In the genomic region with DNA sequence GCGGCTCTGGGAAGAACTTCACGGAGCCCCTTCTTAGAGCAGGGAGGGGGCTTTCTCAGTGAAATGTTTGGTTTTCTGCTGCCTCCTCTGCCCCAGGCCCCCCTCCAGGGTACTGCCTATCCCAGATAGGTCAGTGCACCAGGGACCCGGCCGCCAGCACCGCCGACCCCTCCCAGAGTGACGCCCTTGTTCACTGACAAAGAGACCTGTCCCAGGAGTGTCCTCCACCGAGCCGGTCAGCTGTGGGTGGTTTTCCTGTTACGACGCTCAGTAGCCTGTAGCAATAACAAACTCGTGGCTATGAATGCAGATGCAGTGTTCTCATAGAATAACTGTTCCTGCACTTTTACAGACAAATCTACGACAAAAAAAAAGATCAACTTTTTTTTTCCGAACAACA, we compare ENCODE assay signal across 18 cellular contexts.
A peak's percentile ranks its signal among the peaks of the same experiment; 100 is the strongest.
DNase-seq lines count a peak whose midpoint lies in the region; ATAC-seq and TF ChIP-seq lines count a peak whose summit lies in the region.
"Had no signal": no experiment of that assay in that cellular context is flagged by ENCODE, and none has a peak within 500 bp of the region (broad histone marks: within the 10 kb centered on the region; RNA-seq: fewer than 3 reads in every experiment).

No MANE protein-coding gene starts in this region.

- H3K9me3 ChIP-seq in CD4-positive, alpha-beta T cell (ENCODE audit: control insufficient read depth, low read length) = no peaks in the 10 kb centered on the region
- H3K9me3 ChIP-seq: left lung, neutrophil had no signal

- no peaks in the 10 kb centered on the region for H3K27me3 Mint-ChIP-seq in activated T-cell treated with anti-CD3 and anti-CD28 coated beads, Interleukin-2, amount 50 U/mL, for 72 hours (ENCODE audit: low read depth)
- H3K27me3 Mint-ChIP-seq in neural crest cell (ENCODE audit: low read depth) (no peaks in the 10 kb centered on the region), type B pancreatic cell (no peaks in the 10 kb centered on the region)
- H3K27me3 Mint-ChIP-seq in CD4-positive, alpha-beta T cell = no peaks in the 10 kb centered on the region
- H3K27me3 Mint-ChIP-seq: CD8-positive, alpha-beta memory T cell had no signal

- ATAC-seq in activated T-cell treated with anti-CD3 and anti-CD28 coated beads, Interleukin-2, amount 50 U/mL, for 72 hours (replicated peaks in 1 of 2) = no peak
- ATAC-seq in CD4-positive, alpha-beta T cell (ENCODE audit: poor library complexity) = no peak
- ATAC-seq: left lung had no signal

- DNase-seq in activated T-cell treated with anti-CD3 and anti-CD28 coated beads, Interleukin-2, amount 50 U/mL, for 72 hours = no peak
- no peak for DNase-seq in activated T-cell treated with anti-CD3 and anti-CD28 coated beads for 4 hours
- DNase-seq in dorsolateral prefrontal cortex = no peak
- DNase-seq in neural crest cell (ENCODE audit: low read depth, low spot score) = no peak
- no peak for DNase-seq in type B pancreatic cell (ENCODE audit: extremely low spot score, unreplicated experiment)
- no peak for DNase-seq in C1 segment of cervical spinal cord (lab: John Stamatoyannopoulos, UW)
- DNase-seq in CD4-positive, alpha-beta T cell = no peak
- no peak for DNase-seq in HCEC 1CT
- DNase-seq: activated CD4-positive, CD25-positive, alpha-beta regulatory T cell treated with anti-CD3 and anti-CD28 coated beads, Interleukin-2, amount 50 U/mL, for 72 hours; cortex of kidney; hypothalamus; NCI-H2081 treated with DMSO at 0.1 percent for 48 hours; NCI-H82; substantia nigra had no signal

- POLR2A ChIA-PET in CD4-positive, alpha-beta T cell (lab: Charles Lee) = no interaction called here

- H3K27ac ChIP-seq in dorsolateral prefrontal cortex = peak overlapping the region in 55 of 59 donors; percentile 15 to 98 (median 77)
- no peak overlapping the region for H3K27ac ChIP-seq in CD4-positive, alpha-beta T cell (ENCODE audit: low read depth, low read length)
- H3K27ac ChIP-seq: neutrophil had no signal

- CTCF ChIA-PET in CD4-positive, alpha-beta T cell (lab: Charles Lee) = no interaction called here

- TF ChIP-seq CTCF in dorsolateral prefrontal cortex (IDR thresholded peaks at IDR 0.05 in 54 of 56, conservative IDR thresholded peaks at IDR 0.05 in 2 of 56; ENCODE audit: low read depth in 1 of 56, partially characterized antibody in 56 of 56) (no peak), neural crest cell (conservative IDR thresholded peaks at IDR 0.05) (no peak), type B pancreatic cell (conservative IDR thresholded peaks at IDR 0.05) (no peak)
- no peak for TF ChIP-seq CTCF in CD4-positive, alpha-beta T cell (IDR thresholded peaks at IDR 0.05)

- H3K36me3 Mint-ChIP-seq in activated T-cell treated with anti-CD3 and anti-CD28 coated beads, Interleukin-2, amount 50 U/mL, for 72 hours (ENCODE audit: insufficient read depth in 2 of 2) = peaks cover 0 to 13% of the 10 kb centered on the region in 2 donors
- H3K36me3 Mint-ChIP-seq in neural crest cell (ENCODE audit: low read depth) (peaks cover 22% of the 10 kb centered on the region), type B pancreatic cell (peaks cover 42% of the 10 kb centered on the region)
- peaks cover 57% of the 10 kb centered on the region for H3K36me3 Mint-ChIP-seq in CD4-positive, alpha-beta T cell (ENCODE audit: low read depth)

- H3K27ac Mint-ChIP-seq in activated T-cell treated with anti-CD3 and anti-CD28 coated beads, Interleukin-2, amount 50 U/mL, for 72 hours = peak overlapping the region; percentile 28
- H3K27ac Mint-ChIP-seq in neural crest cell (ENCODE audit: unreplicated experiment) = no peak overlapping the region
- H3K27ac Mint-ChIP-seq in type B pancreatic cell = peak overlapping the region; percentile 68
- H3K27ac Mint-ChIP-seq in CD4-positive, alpha-beta T cell = no peak overlapping the region
- H3K27ac Mint-ChIP-seq: T-helper 1 cell treated with Interleukin-12 subunit alpha and Interleukin-12 subunit beta and Interleukin-4 antibody, amounts not matched to agents 30 μg/mL and 1 μg/mL, for 36 hours had no signal

- no peak overlapping the region for H3K4me3 ChIP-seq in dorsolateral prefrontal cortex
- H3K4me3 ChIP-seq: left lung had no signal

- H3K4me3 Mint-ChIP-seq in activated T-cell treated with anti-CD3 and anti-CD28 coated beads, Interleukin-2, amount 50 U/mL, for 72 hours = no peak overlapping the region
- H3K4me3 Mint-ChIP-seq in neural crest cell (peak overlapping the region; percentile 4), type B pancreatic cell (peak overlapping the region; percentile 9)
- H3K4me3 Mint-ChIP-seq in CD4-positive, alpha-beta T cell = no peak overlapping the region
- H3K4me3 Mint-ChIP-seq: CD8-positive, alpha-beta memory T cell; T-helper 1 cell treated with Interleukin-12 subunit alpha and Interleukin-12 subunit beta and Interleukin-4 antibody, amounts not matched to agents 30 μg/mL and 1 μg/mL, for 36 hours had no signal

- no peaks in the 10 kb centered on the region for H3K9me3 Mint-ChIP-seq in activated T-cell treated with anti-CD3 and anti-CD28 coated beads, Interleukin-2, amount 50 U/mL, for 72 hours
- no peaks in the 10 kb centered on the region for H3K9me3 Mint-ChIP-seq in neural crest cell
- H3K9me3 Mint-ChIP-seq in type B pancreatic cell = peaks cover under 1% of the 10 kb centered on the region
- H3K9me3 Mint-ChIP-seq in CD4-positive, alpha-beta T cell = no peaks in the 10 kb centered on the region
- H3K9me3 Mint-ChIP-seq: T-helper 1 cell treated with Interleukin-12 subunit alpha and Interleukin-12 subunit beta and Interleukin-4 antibody, amounts not matched to agents 30 μg/mL and 1 μg/mL, for 36 hours had no signal

- peaks cover 15% of the 10 kb centered on the region for H3K4me1 Mint-ChIP-seq in activated T-cell treated with anti-CD3 and anti-CD28 coated beads, Interleukin-2, amount 50 U/mL, for 72 hours (ENCODE audit: low read depth)
- peaks cover 53% of the 10 kb centered on the region for H3K4me1 Mint-ChIP-seq in neural crest cell
- H3K4me1 Mint-ChIP-seq in type B pancreatic cell (ENCODE audit: unreplicated experiment) = peaks cover 50% of the 10 kb centered on the region
- H3K4me1 Mint-ChIP-seq in CD4-positive, alpha-beta T cell (ENCODE audit: low read depth) = peaks cover 5% of the 10 kb centered on the region

- H3K27me3 ChIP-seq in dorsolateral prefrontal cortex = no peaks in the 10 kb centered on the region
- no peaks in the 10 kb centered on the region for H3K27me3 ChIP-seq in CD4-positive, alpha-beta T cell (ENCODE audit: control insufficient read depth, insufficient read depth, low read length)
- H3K27me3 ChIP-seq: left lung, neutrophil had no signal

- intact Hi-C loops in dorsolateral prefrontal cortex (cut with DNase I) = loop anchor here in 1 of 2 donors (5.0 kb wide), 1 partner anchor 86 kb away; a partner anchor contains a TSS
- intact Hi-C loops in CD4-positive, alpha-beta T cell (cut with DNase I, micrococcal nuclease) = no loop called here

Comparison
In these comparisons a context has a peak if more than half of its experiments do, and no peak if none do; other contexts are left out.
1. H3K27ac Mint-ChIP-seq: peak in activated T-cell treated with anti-CD3 and anti-CD28 coated beads, Interleukin-2, amount 50 U/mL, for 72 hours (single experiment) and type B pancreatic cell (single experiment); none in neural crest cell (single experiment) and CD4-positive, alpha-beta T cell (single experiment).
2. H3K4me3 Mint-ChIP-seq: peak in neural crest cell (single experiment) and type B pancreatic cell (single experiment); none in activated T-cell treated with anti-CD3 and anti-CD28 coated beads, Interleukin-2, amount 50 U/mL, for 72 hours (0 of 2) and CD4-positive, alpha-beta T cell (single experiment).